ENCODE assay signal across 22 cellular contexts in genomic region chr5:179324760-179325295, GRCh38. TPM values are rescaled to one million over a fixed set of nuclear protein-coding genes. Genes with fewer than 3 reads are reported as not detected.
"Had no signal": no experiment of that assay in that cellular context is flagged by ENCODE, and none has a peak within 500 bp of the region (broad histone marks: within the 10 kb centered on the region; RNA-seq: fewer than 3 reads in every experiment).

No MANE protein-coding gene starts in this region.

- H3K4me3 Mint-ChIP-seq: activated CD8-positive, alpha-beta T cell treated with anti-CD3 and anti-CD28 coated beads, Interleukin-2, amount 10 ng/mL, durations not matched to agents 7 days and 5 days; activated naive CD8-positive, alpha-beta T cell treated with anti-CD3 and anti-CD28 coated beads, Interleukin-2, amount 10 ng/mL, durations not matched to agents 7 days and 5 days; activated T-cell treated with anti-CD3 and anti-CD28 coated beads, Interleukin-2, amount 50 U/mL, for 24 hours; central memory CD8-positive, alpha-beta T cell; nephron progenitor cell had no signal

- H3K9me3 Mint-ChIP-seq: activated naive CD8-positive, alpha-beta T cell treated with anti-CD3 and anti-CD28 coated beads, Interleukin-2, amount 10 ng/mL, durations not matched to agents 7 days and 5 days; activated T-cell treated with anti-CD3 and anti-CD28 coated beads, Interleukin-2, amount 50 U/mL, for 24 hours; activated T-helper 2 cell treated with anti-CD3 and anti-CD28 coated beads, Interferon-gamma antibody, Interleukin-2, Interleukin-4, amounts not matched to agents 10 μg/mL and 5 μg/mL and 100 μg/mL, durations not matched to agents 14 hours and 24 hours and 36 hours; central memory CD8-positive, alpha-beta T cell had no signal

- H3K27ac Mint-ChIP-seq: activated CD8-positive, alpha-beta T cell treated with anti-CD3 and anti-CD28 coated beads, Interleukin-2, amount 10 ng/mL, durations not matched to agents 7 days and 5 days; activated naive CD8-positive, alpha-beta T cell treated with anti-CD3 and anti-CD28 coated beads, Interleukin-2, amount 10 ng/mL, durations not matched to agents 7 days and 5 days; activated T-cell treated with anti-CD3 and anti-CD28 coated beads, Interleukin-2, amount 50 U/mL, for 24 hours; activated T-helper 2 cell treated with anti-CD3 and anti-CD28 coated beads, Interferon-gamma antibody, Interleukin-2, Interleukin-4, amounts not matched to agents 10 μg/mL and 5 μg/mL and 100 μg/mL, durations not matched to agents 14 hours and 24 hours and 36 hours; nephron progenitor cell had no signal

- ATAC-seq: activated CD8-positive, alpha-beta T cell treated with anti-CD3 and anti-CD28 coated beads, Interleukin-2, amount 10 ng/mL, durations not matched to agents 7 days and 5 days; body of pancreas; gastroesophageal sphincter; stimulated activated naive CD8-positive, alpha-beta T cell treated with anti-CD3 and anti-CD28 coated beads, Interleukin-15, Interleukin-2, amounts not matched to agents 100 U/mL and 50 U/mL, for 24 hours had no signal

- H3K27me3 ChIP-seq: body of pancreas, tibial nerve had no signal

- H3K36me3 ChIP-seq: esophagus muscularis mucosa, gastroesophageal sphincter, tibial nerve had no signal

- DNase-seq: activated CD4-positive, alpha-beta T cell treated with anti-CD3 and anti-CD28 coated beads for 48 hours; activated CD4-positive, CD25-positive, alpha-beta regulatory T cell; activated CD8-positive, alpha-beta T cell treated with anti-CD3 and anti-CD28 coated beads, Interleukin-2, amount 10 ng/mL, durations not matched to agents 7 days and 5 days; activated naive CD4-positive, alpha-beta T cell treated with Interleukin-2 at 50 U/mL for 16 hours; activated naive CD8-positive, alpha-beta T cell treated with anti-CD3 and anti-CD28 coated beads, Interleukin-2, amount 10 ng/mL, durations not matched to agents 7 days and 5 days; activated T-cell treated with anti-CD3 and anti-CD28 coated beads, Interleukin-2, amount 50 U/mL, for 24 hours; amygdala; effector CD8-positive, alpha-beta T cell; nephron progenitor cell; stimulated activated CD4-positive, alpha-beta T cell treated with anti-CD3 and anti-CD28 coated beads, Interleukin-2, amount 100 ng/mL, for 24 hours; stimulated activated naive CD8-positive, alpha-beta T cell treated with anti-CD3 and anti-CD28 coated beads, Interleukin-15, Interleukin-2, amounts not matched to agents 100 U/mL and 50 U/mL, for 24 hours; substantia nigra; T-helper 1 cell; T-helper 9 cell had no signal

- H3K4me3 ChIP-seq: body of pancreas, esophagus muscularis mucosa, gastroesophageal sphincter, lung, tibial nerve had no signal

- H3K36me3 Mint-ChIP-seq: activated naive CD8-positive, alpha-beta T cell treated with anti-CD3 and anti-CD28 coated beads, Interleukin-2, amount 10 ng/mL, durations not matched to agents 7 days and 5 days had no signal

- H3K9me3 ChIP-seq: body of pancreas, esophagus muscularis mucosa, gastroesophageal sphincter, tibial nerve had no signal

- H3K27ac ChIP-seq: body of pancreas had no signal

- H3K4me1 ChIP-seq: body of pancreas had no signal

- H3K4me1 Mint-ChIP-seq: activated naive CD8-positive, alpha-beta T cell treated with anti-CD3 and anti-CD28 coated beads, Interleukin-2, amount 10 ng/mL, durations not matched to agents 7 days and 5 days; central memory CD8-positive, alpha-beta T cell had no signal

RNA-seq across cellular contexts. Expression of gene ADAMTS2, which starts 20.4 kb away (rescaled TPM):
- total RNA-seq: activated CD8-positive, alpha-beta T cell treated with anti-CD3 and anti-CD28 coated beads, Interleukin-2, amount 10 ng/mL, durations not matched to agents 7 days and 5 days; activated naive CD8-positive, alpha-beta T cell treated with anti-CD3 and anti-CD28 coated beads, Interleukin-2, amount 10 ng/mL, durations not matched to agents 7 days and 5 days; activated T-helper 2 cell treated with anti-CD3 and anti-CD28 coated beads, Interferon-gamma antibody, Interleukin-2, Interleukin-4, amounts not matched to agents 10 μg/mL and 5 μg/mL and 100 μg/mL, durations not matched to agents 14 hours and 24 hours and 36 hours; pulmonary artery endothelial cell had no signal
